Comparison of ENCODE assay signal across 8 cellular contexts in genomic region chr12:94261781-94262180, GRCh38.
DNase-seq lines count a peak whose midpoint lies in the region; ATAC-seq and TF ChIP-seq lines count a peak whose summit lies in the region.

No MANE protein-coding gene starts in this region.

- H3K4me3 ChIP-seq in GM08714 (ENCODE audit: low read length) (peak overlapping the region; percentile 53; the same call in 1 of the 2 replicates), SU-DHL-6 (ENCODE audit: insufficient read depth, low read length, poor library complexity, severe bottlenecking) (peak overlapping the region; percentile 14), esophagus muscularis mucosa (peak overlapping the region; percentile 57 to 71 (median 58)), sigmoid colon (peak overlapping the region; percentile 42 to 59 (median 51))

- intact Hi-C loops in esophagus muscularis mucosa (cut with DNase I): no loop called here
- intact Hi-C loops in sigmoid colon (cut with DNase I): loop anchor here (2.0 to 5.0 kb wide), 2 partner anchors 114 to 199 kb away; partner anchors contain the start of gene PLXNC1

- H3K9me2 ChIP-seq in SU-DHL-6 (replicated peaks; ENCODE audit: insufficient read depth, low read length): no peaks in the 10 kb centered on the region

- no peaks in the 10 kb centered on the region for H3K27me3 ChIP-seq in SU-DHL-6 (ENCODE audit: low read length)
- H3K27me3 ChIP-seq in esophagus muscularis mucosa: no peaks in the 10 kb centered on the region
- no peaks in the 10 kb centered on the region for H3K27me3 ChIP-seq in sigmoid colon

- H3K4me1 ChIP-seq in esophagus muscularis mucosa: peaks cover 23 to 52% (median 46%) of the 10 kb centered on the region in 4 donors
- H3K4me1 ChIP-seq in sigmoid colon: peaks cover 0 to 28% (median 23%) of the 10 kb centered on the region in 4 donors

- peak overlapping the region; percentile 47 for H3K4me2 ChIP-seq in SU-DHL-6 (ENCODE audit: low read depth, low read length, poor library complexity, severe bottlenecking)

- in situ Hi-C loops in GM13976 (cut with MboI; ENCODE audit: low sequenced_read_pairs, unreplicated experiment): no loop called here

- H4K20me1 ChIP-seq in SU-DHL-6 (ENCODE audit: low read depth, low read length): no peaks in the 10 kb centered on the region

- peak overlapping the region; percentile 73 for H2AFZ ChIP-seq in SU-DHL-6 (ENCODE audit: low read depth, low read length, severe bottlenecking)

- no peak for ATAC-seq in GM19455 (IDR thresholded peaks at IDR 0.05; ENCODE audit: unreplicated experiment)
- no peak for ATAC-seq in GM18870 (IDR thresholded peaks at IDR 0.05; ENCODE audit: unreplicated experiment)

- TF ChIP-seq CTCF in SU-DHL-6 (IDR thresholded peaks at IDR 0.05; ENCODE audit: insufficient read depth, low read length, poor library complexity, severe bottlenecking) (no peak), esophagus muscularis mucosa (IDR thresholded peaks at IDR 0.05) (no peak), sigmoid colon (IDR thresholded peaks at IDR 0.05) (no peak), GM13976 (IDR thresholded peaks at IDR 0.05; ENCODE audit: borderline replicate concordance, control extremely low read depth, extremely low read depth, insufficient read depth, missing control alignments) (no peak)

- TF ChIP-seq EP300 in esophagus muscularis mucosa (IDR thresholded peaks at IDR 0.05) (no peak), sigmoid colon (IDR thresholded peaks at IDR 0.05) (no peak)

- no peak for TF ChIP-seq POLR2A in esophagus muscularis mucosa (IDR thresholded peaks at IDR 0.05; ENCODE audit: low read depth)
- no peak for TF ChIP-seq POLR2A in sigmoid colon (IDR thresholded peaks at IDR 0.05)

- H3K9me3 ChIP-seq in SU-DHL-6 (ENCODE audit: insufficient read depth, low read length) (no peaks in the 10 kb centered on the region), esophagus muscularis mucosa (no peaks in the 10 kb centered on the region), sigmoid colon (no peaks in the 10 kb centered on the region)

- no peaks in the 10 kb centered on the region for H3K79me2 ChIP-seq in SU-DHL-6 (ENCODE audit: insufficient read depth, low read length)

- H3F3A ChIP-seq in SU-DHL-6 (ENCODE audit: insufficient read depth): peaks cover 15% of the 10 kb centered on the region

- DNase-seq in esophagus muscularis mucosa (ENCODE audit: extremely low spot score) (no peak), sigmoid colon (no peak), GM13976 (ENCODE audit: low spot score) (no peak)
- no peak for DNase-seq in activated CD4-positive, CD25-positive, alpha-beta regulatory T cell (lab: John Stamatoyannopoulos, UW)

- H3K9ac ChIP-seq in SU-DHL-6 (ENCODE audit: low read length): peak overlapping the region; percentile 35; the same call in 1 of the 2 replicates

- 20% methylated on average over 3 of the region's 3 CpGs for WGBS in esophagus muscularis mucosa
- 69 to 73% methylated on average over 3 of the region's 3 CpGs for WGBS in sigmoid colon, 2 donors

- no peaks in the 10 kb centered on the region; the same call in 1 of the 2 replicates for H3K36me3 ChIP-seq in SU-DHL-6 (ENCODE audit: low read length)
- no peaks in the 10 kb centered on the region for H3K36me3 ChIP-seq in esophagus muscularis mucosa
- H3K36me3 ChIP-seq in sigmoid colon: no peaks in the 10 kb centered on the region

- H3K27ac ChIP-seq in SU-DHL-6 (ENCODE audit: low read depth, low read length) (0 out of 2 replicates have a peak overlapping the region, but pooled peaks have one; percentile 6), esophagus muscularis mucosa (replicated peaks in 1 of 4) (peak overlapping the region; percentile 80 to 87 (median 84)), sigmoid colon (peak overlapping the region; percentile 82 to 85 (median 84))

Comparison
In these comparisons a context has a peak if more than half of its experiments do, and no peak if none do; other contexts are left out.
1. H3K27ac ChIP-seq: peak in every context shown above with its lines; median percentile 84 in esophagus muscularis mucosa; 84 in sigmoid colon; 6 in SU-DHL-6.